Comparison of ENCODE assay signal across 9 cellular contexts in genomic region chrX:13029831-13030771, GRCh38. TPM values are rescaled to one million over a fixed set of nuclear protein-coding genes. Genes with fewer than 3 reads are reported as not detected.
DNase-seq lines count a peak whose midpoint lies in the region; ATAC-seq and TF ChIP-seq lines count a peak whose summit lies in the region.
"Had no signal": no experiment of that assay in that cellular context is flagged by ENCODE, and none has a peak within 500 bp of the region (broad histone marks: within the 10 kb centered on the region; RNA-seq: fewer than 3 reads in every experiment).

No MANE protein-coding gene starts in this region.

- peaks cover 0 to 32% of the 10 kb centered on the region in 2 donors for H3K27me3 Mint-ChIP-seq in natural killer cell (ENCODE audit: low read depth in 2 of 2)

- ATAC-seq in natural killer cell (no peak), GM21825 (IDR thresholded peaks at IDR 0.05; ENCODE audit: unreplicated experiment) (no peak), HG02870 (IDR thresholded peaks at IDR 0.05; ENCODE audit: unreplicated experiment) (no peak)

- intact Hi-C loops in natural killer cell (cut with micrococcal nuclease): loop anchor here (10.0 kb wide), 1 partner anchor 55 kb away; no protein-coding TSS in a partner anchor

- H3K36me3 Mint-ChIP-seq in natural killer cell: no peaks in the 10 kb centered on the region

- peak overlapping the region; percentile 41 for H3K4me3 Mint-ChIP-seq in natural killer cell

- no peaks in the 10 kb centered on the region for H3F3A ChIP-seq in DOHH2 (ENCODE audit: control insufficient read depth, insufficient read depth)

- no peak for TF ChIP-seq CTCF in DOHH2 (IDR thresholded peaks at IDR 0.05; ENCODE audit: low read depth, low read length, poor library complexity, severe bottlenecking)
- no peak for TF ChIP-seq CTCF in natural killer cell (IDR thresholded peaks at IDR 0.05)

- no peaks in the 10 kb centered on the region for H3K9me3 ChIP-seq in DOHH2 (ENCODE audit: control insufficient read depth, insufficient read depth, low read length)

- H3K27me3 ChIP-seq in DOHH2 (ENCODE audit: control insufficient read depth, low read length): no peaks in the 10 kb centered on the region

- H3K27ac ChIP-seq in DOHH2 (ENCODE audit: low read depth, low read length): no peak overlapping the region

- peaks cover 37 to 46% of the 10 kb centered on the region in 2 donors for H3K4me1 Mint-ChIP-seq in natural killer cell

- H3K79me2 ChIP-seq in DOHH2 (ENCODE audit: control insufficient read depth, low read length): no peaks in the 10 kb centered on the region

- no peak overlapping the region for H3K4me3 ChIP-seq in DOHH2 (ENCODE audit: low read length)

- peak; percentile 87 for DNase-seq in NCI-H69 (lab: John Stamatoyannopoulos, UW)
- DNase-seq in dermis blood vessel endothelial cell: peak; percentile 73
- no peak for DNase-seq in natural killer cell
- no peak for DNase-seq in HuH-7.5 (ENCODE audit: low spot score)
- no peak for DNase-seq in activated CD4-positive, alpha-beta T cell treated with anti-CD3 and anti-CD28 coated beads for 4 hours

- H3K9me3 Mint-ChIP-seq in natural killer cell: no peaks in the 10 kb centered on the region

- peaks cover 18% of the 10 kb centered on the region for H3K4me1 ChIP-seq in DOHH2 (ENCODE audit: control insufficient read depth, low read length)

- no peaks in the 10 kb centered on the region for H3K36me3 ChIP-seq in DOHH2 (ENCODE audit: control insufficient read depth, low read length)

- no peaks in the 10 kb centered on the region for H4K20me1 ChIP-seq in DOHH2 (ENCODE audit: control insufficient read depth, insufficient read depth, low read depth, low read length)

- no peaks in the 10 kb centered on the region for H3K9me2 ChIP-seq in DOHH2 (replicated peaks; ENCODE audit: control insufficient read depth, low read length)

- peak overlapping the region; percentile 52 to 61 for H3K27ac Mint-ChIP-seq in natural killer cell

- H3K4me2 ChIP-seq in DOHH2 (ENCODE audit: low read length): peak overlapping the region; percentile 33

RNA-seq across cellular contexts. Expression of gene FAM9C, which starts 14.3 kb away (rescaled TPM):
- total RNA-seq in dermis blood vessel endothelial cell (0.05 TPM in 1 of 2 replicates, not detected in the other), natural killer cell (not detected)
- total RNA-seq: bronchial epithelial cell had no signal

RNA-seq across cellular contexts. Expression of gene TMSB4X, which starts 55.2 kb away (rescaled TPM):
- total RNA-seq in dermis blood vessel endothelial cell (8,354 and 18,147 TPM in 2 replicates), natural killer cell (1,000 to 10,000 TPM; 5,049 to 6,005 (median 5,892) TPM)

Comparison
In these comparisons a context has a peak if more than half of its experiments do, and no peak if none do; other contexts are left out.
1. DNase-seq: peak in NCI-H69 (single experiment) and dermis blood vessel endothelial cell (single experiment); none in natural killer cell (single experiment), HuH-7.5 (single experiment) and activated CD4-positive, alpha-beta T cell treated with anti-CD3 and anti-CD28 coated beads for 4 hours (0 of 2).